Comparison of ENCODE assay signal across 1 cellular context in genomic region chr15:45457641-45458539, GRCh38.
TF ChIP-seq lines count a peak whose summit lies in the region.

No MANE protein-coding gene starts in this region.

TF ChIP-seq in GM12878, 131 proteins besides CTCF, POLR2A, EP300 and RAD21 (continued from another document):
- TF ChIP-seq, protein P1, sequence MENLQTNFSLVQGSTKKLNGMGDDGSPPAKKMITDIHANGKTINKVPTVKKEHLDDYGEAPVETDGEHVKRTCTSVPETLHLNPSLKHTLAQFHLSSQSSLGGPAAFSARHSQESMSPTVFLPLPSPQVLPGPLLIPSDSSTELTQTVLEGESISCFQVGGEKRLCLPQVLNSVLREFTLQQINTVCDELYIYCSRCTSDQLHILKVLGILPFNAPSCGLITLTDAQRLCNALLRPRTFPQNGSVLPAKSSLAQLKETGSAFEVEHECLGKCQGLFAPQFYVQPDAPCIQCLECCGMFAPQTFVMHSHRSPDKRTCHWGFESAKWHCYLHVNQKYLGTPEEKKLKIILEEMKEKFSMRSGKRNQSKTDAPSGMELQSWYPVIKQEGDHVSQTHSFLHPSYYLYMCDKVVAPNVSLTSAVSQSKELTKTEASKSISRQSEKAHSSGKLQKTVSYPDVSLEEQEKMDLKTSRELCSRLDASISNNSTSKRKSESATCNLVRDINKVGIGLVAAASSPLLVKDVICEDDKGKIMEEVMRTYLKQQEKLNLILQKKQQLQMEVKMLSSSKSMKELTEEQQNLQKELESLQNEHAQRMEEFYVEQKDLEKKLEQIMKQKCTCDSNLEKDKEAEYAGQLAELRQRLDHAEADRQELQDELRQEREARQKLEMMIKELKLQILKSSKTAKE (IDR thresholded peaks at IDR 0.05; ENCODE audit: low read depth, poor library complexity, severe bottlenecking), result no peak
- 0 out of 2 replicates have a peak, but pooled peaks have one; percentile 12 for TF ChIP-seq DPF2 (IDR thresholded peaks at IDR 0.05)
- no peak for TF ChIP-seq FOXK2 (IDR thresholded peaks at IDR 0.05)
- TF ChIP-seq MLLT1 (IDR thresholded peaks at IDR 0.05), result no peak
- no peak for TF ChIP-seq MEF2A (IDR thresholded peaks at IDR 0.05; ENCODE audit: insufficient read depth, low read depth, low read length)
- no peak for TF ChIP-seq TBL1XR1 (IDR thresholded peaks at IDR 0.05; ENCODE audit: low read depth, low read length)
- no peak for TF ChIP-seq PAX8 (IDR thresholded peaks at IDR 0.05)
- no peak for TF ChIP-seq HSF1 (IDR thresholded peaks at IDR 0.05; ENCODE audit: low read depth, low read length)
- TF ChIP-seq, protein P2, sequence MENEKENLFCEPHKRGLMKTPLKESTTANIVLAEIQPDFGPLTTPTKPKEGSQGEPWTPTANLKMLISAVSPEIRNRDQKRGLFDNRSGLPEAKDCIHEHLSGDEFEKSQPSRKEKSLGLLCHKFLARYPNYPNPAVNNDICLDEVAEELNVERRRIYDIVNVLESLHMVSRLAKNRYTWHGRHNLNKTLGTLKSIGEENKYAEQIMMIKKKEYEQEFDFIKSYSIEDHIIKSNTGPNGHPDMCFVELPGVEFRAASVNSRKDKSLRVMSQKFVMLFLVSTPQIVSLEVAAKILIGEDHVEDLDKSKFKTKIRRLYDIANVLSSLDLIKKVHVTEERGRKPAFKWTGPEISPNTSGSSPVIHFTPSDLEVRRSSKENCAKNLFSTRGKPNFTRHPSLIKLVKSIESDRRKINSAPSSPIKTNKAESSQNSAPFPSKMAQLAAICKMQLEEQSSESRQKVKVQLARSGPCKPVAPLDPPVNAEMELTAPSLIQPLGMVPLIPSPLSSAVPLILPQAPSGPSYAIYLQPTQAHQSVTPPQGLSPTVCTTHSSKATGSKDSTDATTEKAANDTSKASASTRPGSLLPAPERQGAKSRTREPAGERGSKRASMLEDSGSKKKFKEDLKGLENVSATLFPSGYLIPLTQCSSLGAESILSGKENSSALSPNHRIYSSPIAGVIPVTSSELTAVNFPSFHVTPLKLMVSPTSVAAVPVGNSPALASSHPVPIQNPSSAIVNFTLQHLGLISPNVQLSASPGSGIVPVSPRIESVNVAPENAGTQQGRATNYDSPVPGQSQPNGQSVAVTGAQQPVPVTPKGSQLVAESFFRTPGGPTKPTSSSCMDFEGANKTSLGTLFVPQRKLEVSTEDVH (IDR thresholded peaks at IDR 0.05; ENCODE audit: low read depth, partially characterized antibody), result no peak
- TF ChIP-seq CBFB (IDR thresholded peaks at IDR 0.05; ENCODE audit: low read depth), result peak; percentile 27; the same call in 1 of the 2 replicates
- TF ChIP-seq YY1 (IDR thresholded peaks at IDR 0.05; ENCODE audit: low read depth, low read length), result 0 out of 2 replicates have a peak, but pooled peaks have one; percentile 21
- TF ChIP-seq ZNF384 (IDR thresholded peaks at IDR 0.05; ENCODE audit: borderline replicate concordance, low read depth, low read length), result no peak
- TF ChIP-seq ZNF217 (IDR thresholded peaks at IDR 0.05), result no peak
- no peak for TF ChIP-seq GABPA (IDR thresholded peaks at IDR 0.05; ENCODE audit: low read depth)
- TF ChIP-seq, protein P3, sequence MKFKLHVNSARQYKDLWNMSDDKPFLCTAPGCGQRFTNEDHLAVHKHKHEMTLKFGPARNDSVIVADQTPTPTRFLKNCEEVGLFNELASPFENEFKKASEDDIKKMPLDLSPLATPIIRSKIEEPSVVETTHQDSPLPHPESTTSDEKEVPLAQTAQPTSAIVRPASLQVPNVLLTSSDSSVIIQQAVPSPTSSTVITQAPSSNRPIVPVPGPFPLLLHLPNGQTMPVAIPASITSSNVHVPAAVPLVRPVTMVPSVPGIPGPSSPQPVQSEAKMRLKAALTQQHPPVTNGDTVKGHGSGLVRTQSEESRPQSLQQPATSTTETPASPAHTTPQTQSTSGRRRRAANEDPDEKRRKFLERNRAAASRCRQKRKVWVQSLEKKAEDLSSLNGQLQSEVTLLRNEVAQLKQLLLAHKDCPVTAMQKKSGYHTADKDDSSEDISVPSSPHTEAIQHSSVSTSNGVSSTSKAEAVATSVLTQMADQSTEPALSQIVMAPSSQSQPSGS (IDR thresholded peaks at IDR 0.05; ENCODE audit: low read length), result peak; percentile 22; the same call in 1 of the 2 replicates
- TF ChIP-seq MXI1 (IDR thresholded peaks at IDR 0.05; ENCODE audit: low read depth, low read length), result peak; percentile 33; the same call in 1 of the 2 replicates
- no peak for TF ChIP-seq ATF7 (IDR thresholded peaks at IDR 0.05; ENCODE audit: low read depth)
- no peak for TF ChIP-seq CEBPB (IDR thresholded peaks at IDR 0.05; ENCODE audit: borderline replicate concordance in 1 of 2, low read depth in 2 of 2, low read length in 2 of 2)
- peak; percentile 88 for TF ChIP-seq RUNX3 (IDR thresholded peaks at IDR 0.05; ENCODE audit: low read length)
- no peak for TF ChIP-seq NBN (IDR thresholded peaks at IDR 0.05)
- no peak for TF ChIP-seq CEBPZ (IDR thresholded peaks at IDR 0.05; ENCODE audit: low read depth, low read length)
- no peak for TF ChIP-seq BCL3 (IDR thresholded peaks at IDR 0.05; ENCODE audit: borderline replicate concordance, insufficient read depth, low read depth, low read length, poor library complexity, severe bottlenecking)
- no peak for TF ChIP-seq EED (IDR thresholded peaks at IDR 0.05; ENCODE audit: low read depth)
- TF ChIP-seq ELK1 (IDR thresholded peaks at IDR 0.05; ENCODE audit: low read depth, low read length), result no peak
- peak; percentile 17; the same call in 1 of the 2 replicates for TF ChIP-seq CREM (IDR thresholded peaks at IDR 0.05; ENCODE audit: low read depth)
- TF ChIP-seq ZNF207 (IDR thresholded peaks at IDR 0.05; ENCODE audit: borderline replicate concordance), result 0 out of 2 replicates have a peak, but pooled peaks have one; percentile 39
- peak; percentile 86 for TF ChIP-seq SMC3 (IDR thresholded peaks at IDR 0.05; ENCODE audit: borderline replicate concordance, low read length)
- 0 out of 2 replicates have a peak, but pooled peaks have one; percentile 27 for TF ChIP-seq STAT3 (IDR thresholded peaks at IDR 0.05; ENCODE audit: low read depth, low read length)
